ENCODE assay signal across 1 cellular context in the genomic region with DNA sequence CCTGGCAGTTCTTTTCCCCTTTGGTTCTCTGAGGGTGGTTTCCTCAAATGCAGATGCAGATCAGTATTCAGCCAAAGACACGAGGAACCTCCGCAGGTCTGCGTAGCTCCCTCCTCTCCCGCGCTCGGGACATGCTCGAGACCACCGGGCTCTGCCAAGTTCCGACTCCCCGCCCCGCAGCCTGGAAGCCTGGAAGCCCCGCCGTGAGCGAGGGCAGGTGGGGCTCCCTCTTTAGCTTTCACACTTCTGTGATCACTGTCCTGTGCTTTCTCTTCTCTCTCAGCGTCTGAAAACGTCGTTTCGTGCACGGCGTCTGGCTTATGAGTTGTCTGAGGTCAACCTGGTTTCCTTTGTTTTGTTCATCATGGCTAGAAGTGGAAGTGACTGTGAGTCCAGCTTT.
TF ChIP-seq lines count a peak whose summit lies in the region.

No MANE protein-coding gene starts in this region.

TF ChIP-seq in HepG2, 621 proteins besides CTCF, POLR2A, EP300 and RAD21:
- TF ChIP-seq SMAD9 (CRISPR knock-in tag; IDR thresholded peaks at IDR 0.05) = no peak
- TF ChIP-seq, protein P1, sequence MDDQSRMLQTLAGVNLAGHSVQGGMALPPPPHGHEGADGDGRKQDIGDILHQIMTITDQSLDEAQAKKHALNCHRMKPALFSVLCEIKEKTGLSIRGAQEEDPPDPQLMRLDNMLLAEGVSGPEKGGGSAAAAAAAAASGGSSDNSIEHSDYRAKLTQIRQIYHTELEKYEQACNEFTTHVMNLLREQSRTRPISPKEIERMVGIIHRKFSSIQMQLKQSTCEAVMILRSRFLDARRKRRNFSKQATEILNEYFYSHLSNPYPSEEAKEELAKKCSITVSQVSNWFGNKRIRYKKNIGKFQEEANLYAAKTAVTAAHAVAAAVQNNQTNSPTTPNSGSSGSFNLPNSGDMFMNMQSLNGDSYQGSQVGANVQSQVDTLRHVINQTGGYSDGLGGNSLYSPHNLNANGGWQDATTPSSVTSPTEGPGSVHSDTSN (CRISPR knock-in tag; IDR thresholded peaks at IDR 0.05; ENCODE audit: borderline replicate concordance) = no peak
- no peak for TF ChIP-seq ZNF878 (CRISPR knock-in tag; IDR thresholded peaks at IDR 0.05)
- no peak for TF ChIP-seq TRIM24 (CRISPR knock-in tag; IDR thresholded peaks at IDR 0.05)
- TF ChIP-seq CC2D1A (CRISPR knock-in tag; IDR thresholded peaks at IDR 0.05) = no peak
- no peak for TF ChIP-seq ZNF780A (CRISPR knock-in tag; IDR thresholded peaks at IDR 0.05)
- no peak for TF ChIP-seq MLLT10 (CRISPR knock-in tag; IDR thresholded peaks at IDR 0.05)
- no peak for TF ChIP-seq MAFG (CRISPR knock-in tag; IDR thresholded peaks at IDR 0.05)
- TF ChIP-seq, protein P2, sequence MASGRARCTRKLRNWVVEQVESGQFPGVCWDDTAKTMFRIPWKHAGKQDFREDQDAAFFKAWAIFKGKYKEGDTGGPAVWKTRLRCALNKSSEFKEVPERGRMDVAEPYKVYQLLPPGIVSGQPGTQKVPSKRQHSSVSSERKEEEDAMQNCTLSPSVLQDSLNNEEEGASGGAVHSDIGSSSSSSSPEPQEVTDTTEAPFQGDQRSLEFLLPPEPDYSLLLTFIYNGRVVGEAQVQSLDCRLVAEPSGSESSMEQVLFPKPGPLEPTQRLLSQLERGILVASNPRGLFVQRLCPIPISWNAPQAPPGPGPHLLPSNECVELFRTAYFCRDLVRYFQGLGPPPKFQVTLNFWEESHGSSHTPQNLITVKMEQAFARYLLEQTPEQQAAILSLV (CRISPR knock-in tag; IDR thresholded peaks at IDR 0.05; ENCODE audit: borderline replicate concordance) = no peak
- no peak for TF ChIP-seq SRY (CRISPR knock-in tag; IDR thresholded peaks at IDR 0.05)
- no peak for TF ChIP-seq ETV5 (CRISPR knock-in tag; IDR thresholded peaks at IDR 0.05; ENCODE audit: borderline replicate concordance)
